Comparison of ENCODE assay signal across 12 cellular contexts in genomic region chr2:18311413-18311812, GRCh38.
A peak's percentile ranks its signal among the peaks of the same experiment; 100 is the strongest.
DNase-seq lines count a peak whose midpoint lies in the region; ATAC-seq and TF ChIP-seq lines count a peak whose summit lies in the region.
"Had no signal": no experiment of that assay in that cellular context is flagged by ENCODE, and none has a peak within 500 bp of the region (broad histone marks: within the 10 kb centered on the region; RNA-seq: fewer than 3 reads in every experiment).

No MANE protein-coding gene starts in this region.

- H3K4me3 ChIP-seq in GM23248 (peak overlapping the region; percentile 24; the same call in 1 of the 2 replicates), fibroblast of villous mesenchyme (ENCODE audit: low read depth, low read length) (no peak overlapping the region)

- H2AFZ ChIP-seq in GM23248, result peak overlapping the region; percentile 63

- peak overlapping the region; percentile 14 for H3K4me2 ChIP-seq in GM23248 (ENCODE audit: unreplicated experiment)

- no peaks in the 10 kb centered on the region for H3K79me2 ChIP-seq in GM23248 (ENCODE audit: insufficient read depth)

- peaks cover 15% of the 10 kb centered on the region for H3K4me1 ChIP-seq in GM23248 (ENCODE audit: insufficient read depth)

- H3K27me3 Mint-ChIP-seq in activated CD8-positive, alpha-beta memory T cell treated with anti-CD3 and anti-CD28 coated beads, Interleukin-2, amount 10 ng/mL, durations not matched to agents 7 days and 5 days, result no peaks in the 10 kb centered on the region

- 0 to 1% methylated on average over 3 of the region's 3 CpGs for WGBS in GM23248 (ENCODE audit: low coverage in 1 of 2, low lambda C conversion rate in 2 of 2, missing lambda C conversion rate in 2 of 2), 2 experiments

- H3K27me3 ChIP-seq in GM23248 (replicated peaks; ENCODE audit: insufficient read depth), result no peaks in the 10 kb centered on the region

- no peaks in the 10 kb centered on the region for H3K36me3 ChIP-seq in GM23248 (ENCODE audit: low read depth)

- CTCF ChIA-PET in activated CD8-positive, alpha-beta memory T cell treated with anti-CD3 and anti-CD28 coated beads, Interleukin-2, amount 10 ng/mL, durations not matched to agents 7 days and 5 days (lab: Charles Lee), result no interaction called here

- H3K36me3 Mint-ChIP-seq in activated CD8-positive, alpha-beta memory T cell treated with anti-CD3 and anti-CD28 coated beads, Interleukin-2, amount 10 ng/mL, durations not matched to agents 7 days and 5 days, result no peaks in the 10 kb centered on the region
- H3K36me3 Mint-ChIP-seq: activated naive CD8-positive, alpha-beta T cell had no signal

- H3K9me3 Mint-ChIP-seq in activated CD8-positive, alpha-beta memory T cell treated with anti-CD3 and anti-CD28 coated beads, Interleukin-2, amount 10 ng/mL, durations not matched to agents 7 days and 5 days (ENCODE audit: low read depth), result no peaks in the 10 kb centered on the region

- TF ChIP-seq CTCF in fibroblast of villous mesenchyme (IDR thresholded peaks at IDR 0.05; ENCODE audit: insufficient read depth, low read depth, low read length), result no peak

- no peaks in the 10 kb centered on the region for H3K9me3 ChIP-seq in GM23248 (ENCODE audit: low read depth)

- H3K4me3 Mint-ChIP-seq in activated CD8-positive, alpha-beta memory T cell treated with anti-CD3 and anti-CD28 coated beads, Interleukin-2, amount 10 ng/mL, durations not matched to agents 7 days and 5 days, result no peak overlapping the region
- H3K4me3 Mint-ChIP-seq: activated naive CD8-positive, alpha-beta T cell had no signal

- no peak for ATAC-seq in activated CD8-positive, alpha-beta memory T cell treated with anti-CD3 and anti-CD28 coated beads, Interleukin-2, amount 10 ng/mL, durations not matched to agents 7 days and 5 days
- no peak for ATAC-seq in HG02981 (IDR thresholded peaks at IDR 0.05; ENCODE audit: unreplicated experiment)
- ATAC-seq: Panc1 had no signal

- H3K9ac ChIP-seq in GM23248, result no peak overlapping the region; the same call in 1 of the 2 replicates

- peaks cover 19% of the 10 kb centered on the region for H3F3A ChIP-seq in GM23248 (ENCODE audit: insufficient read depth)

- in situ Hi-C loops in GM23248 (cut with MboI), result no loop called here

- H3K27ac ChIP-seq in GM23248, result peak overlapping the region; percentile 37

- DNase-seq in GM23248, result peak; percentile 82
- DNase-seq in NCI-H526 (lab: John Stamatoyannopoulos, UW), result peak; percentile 29 to 38
- DNase-seq in fibroblast of villous mesenchyme (ENCODE audit: low read depth), result peak; percentile 92
- DNase-seq in stromal cell of bone marrow (ENCODE audit: low read depth), result peak; percentile 57
- no peak for DNase-seq in activated CD4-positive, alpha-beta T cell treated with anti-CD3 and anti-CD28 coated beads for 1 hour
- no peak for DNase-seq in activated CD8-positive, alpha-beta memory T cell treated with anti-CD3 and anti-CD28 coated beads, Interleukin-2, amount 10 ng/mL, durations not matched to agents 7 days and 5 days
- DNase-seq in NCI-H2171 treated with DMSO at 0.1 percent for 48 hours (lab: John Stamatoyannopoulos, UW), result no peak
- DNase-seq: activated CD4-positive, alpha-beta T cell treated with anti-CD3 and anti-CD28 coated beads for 4 hours; substantia nigra had no signal

- H3K4me1 Mint-ChIP-seq in activated CD8-positive, alpha-beta memory T cell treated with anti-CD3 and anti-CD28 coated beads, Interleukin-2, amount 10 ng/mL, durations not matched to agents 7 days and 5 days, result no peaks in the 10 kb centered on the region

- H3K27ac Mint-ChIP-seq in activated CD8-positive, alpha-beta memory T cell treated with anti-CD3 and anti-CD28 coated beads, Interleukin-2, amount 10 ng/mL, durations not matched to agents 7 days and 5 days, result no peak overlapping the region
- H3K27ac Mint-ChIP-seq: activated naive CD8-positive, alpha-beta T cell had no signal

- H4K20me1 ChIP-seq in GM23248 (ENCODE audit: insufficient read depth), result no peaks in the 10 kb centered on the region

- H3K9me2 ChIP-seq in GM23248 (ENCODE audit: insufficient read depth), result no peaks in the 10 kb centered on the region

Comparison
In these comparisons a context has a peak if more than half of its experiments do, and no peak if none do; other contexts are left out.
1. DNase-seq: peak in GM23248 (single experiment), NCI-H526 (2 of 2), fibroblast of villous mesenchyme (single experiment) and stromal cell of bone marrow (single experiment); none in activated CD4-positive, alpha-beta T cell treated with anti-CD3 and anti-CD28 coated beads for 1 hour (single experiment), activated CD8-positive, alpha-beta memory T cell treated with anti-CD3 and anti-CD28 coated beads, Interleukin-2, amount 10 ng/mL, durations not matched to agents 7 days and 5 days (single experiment) and NCI-H2171 treated with DMSO at 0.1 percent for 48 hours (single experiment).